Comparison of ENCODE assay signal across 18 cellular contexts in genomic region chr4:8202526-8203375, GRCh38. TPM values are rescaled to one million over a fixed set of nuclear protein-coding genes. Genes with fewer than 3 reads are reported as not detected.
DNase-seq lines count a peak whose midpoint lies in the region; ATAC-seq and TF ChIP-seq lines count a peak whose summit lies in the region.
"Had no signal": no experiment of that assay in that cellular context is flagged by ENCODE, and none has a peak within 500 bp of the region (broad histone marks: within the 10 kb centered on the region; RNA-seq: fewer than 3 reads in every experiment).

No MANE protein-coding gene starts in this region.

- peaks cover 5 to 13% of the 10 kb centered on the region in 2 donors for H3K36me3 Mint-ChIP-seq in CD4-positive, alpha-beta memory T cell
- H3K36me3 Mint-ChIP-seq in central memory CD8-positive, alpha-beta T cell (ENCODE audit: insufficient read depth) = peaks cover 26% of the 10 kb centered on the region
- no peaks in the 10 kb centered on the region for H3K36me3 Mint-ChIP-seq in neural progenitor cell
- H3K36me3 Mint-ChIP-seq in CD8-positive, alpha-beta memory T cell = peaks cover 0 to 23% (median 0%) of the 10 kb centered on the region in 3 donors
- H3K36me3 Mint-ChIP-seq: mesothelial cell of epicardium, WTC11 had no signal

- DNase-seq in CD4-positive, alpha-beta memory T cell = no peak
- DNase-seq in HuH-7.5 (ENCODE audit: low spot score) = peak; percentile 87
- no peak for DNase-seq in central memory CD8-positive, alpha-beta T cell (ENCODE audit: low spot score in 2 of 2)
- DNase-seq in neural progenitor cell (ENCODE audit: low spot score) = no peak
- no peak for DNase-seq in CD8-positive, alpha-beta memory T cell
- DNase-seq in DMS53 treated with DMSO at 0.1 percent for 48 hours (lab: John Stamatoyannopoulos, UW; ENCODE audit: unreplicated experiment) = no peak
- DNase-seq in foreskin keratinocyte = no peak
- DNase-seq: effector memory CD4-positive, alpha-beta T cell; GF-D8; NCI-H146; NCI-H345; retina; SHP77; stomach; T-helper 1 cell had no signal

- no peaks in the 10 kb centered on the region for H4K20me1 ChIP-seq in neural progenitor cell (ENCODE audit: low read depth)

- H3K4me3 ChIP-seq in CD4-positive, alpha-beta memory T cell (ENCODE audit: low read length in 2 of 2) = no peak overlapping the region
- no peak overlapping the region for H3K4me3 ChIP-seq in neural progenitor cell
- no peak overlapping the region for H3K4me3 ChIP-seq in CD8-positive, alpha-beta memory T cell (ENCODE audit: low read length)

- H3K4me1 ChIP-seq in CD4-positive, alpha-beta memory T cell (ENCODE audit: insufficient read depth, low read length) = peaks cover 59% of the 10 kb centered on the region
- no peaks in the 10 kb centered on the region for H3K4me1 ChIP-seq in neural progenitor cell
- H3K4me1 ChIP-seq in CD8-positive, alpha-beta memory T cell (ENCODE audit: insufficient read depth, low read length) = peaks cover 43% of the 10 kb centered on the region
- peaks cover 6% of the 10 kb centered on the region for H3K4me1 ChIP-seq in foreskin keratinocyte

- POLR2A ChIA-PET in CD4-positive, alpha-beta memory T cell (lab: Charles Lee; ENCODE audit: partially characterized antibody) = interaction anchor here (1.7 kb wide), 1 partner anchor 26 kb away, joined by 8 read pairs; no protein-coding TSS in a partner anchor
- POLR2A ChIA-PET in CD8-positive, alpha-beta memory T cell (lab: Charles Lee) = no interaction called here

- peak overlapping the region in 4 of 8 donors; percentile 8 to 44 (median 28) for H3K4me3 Mint-ChIP-seq in CD4-positive, alpha-beta memory T cell
- peak overlapping the region; percentile 87 for H3K4me3 Mint-ChIP-seq in central memory CD8-positive, alpha-beta T cell
- no peak overlapping the region for H3K4me3 Mint-ChIP-seq in neural progenitor cell
- peak overlapping the region in 2 of 7 donors; percentile 53 to 54 for H3K4me3 Mint-ChIP-seq in CD8-positive, alpha-beta memory T cell
- H3K4me3 Mint-ChIP-seq: mesothelial cell of epicardium, WTC11 had no signal

- no peaks in the 10 kb centered on the region for H3K9me3 Mint-ChIP-seq in CD4-positive, alpha-beta memory T cell
- H3K9me3 Mint-ChIP-seq in central memory CD8-positive, alpha-beta T cell = no peaks in the 10 kb centered on the region
- H3K9me3 Mint-ChIP-seq in neural progenitor cell = no peaks in the 10 kb centered on the region
- no peaks in the 10 kb centered on the region for H3K9me3 Mint-ChIP-seq in CD8-positive, alpha-beta memory T cell
- H3K9me3 Mint-ChIP-seq: mesothelial cell of epicardium, WTC11 had no signal

- peaks cover 30 to 62% (median 48%) of the 10 kb centered on the region in 4 donors for H3K4me1 Mint-ChIP-seq in CD4-positive, alpha-beta memory T cell
- H3K4me1 Mint-ChIP-seq in central memory CD8-positive, alpha-beta T cell = peaks cover 62% of the 10 kb centered on the region
- peaks cover 25% of the 10 kb centered on the region for H3K4me1 Mint-ChIP-seq in neural progenitor cell
- peaks cover 36 to 65% (median 40%) of the 10 kb centered on the region in 3 donors for H3K4me1 Mint-ChIP-seq in CD8-positive, alpha-beta memory T cell
- H3K4me1 Mint-ChIP-seq: WTC11 had no signal

- H3K27me3 ChIP-seq in CD4-positive, alpha-beta memory T cell (ENCODE audit: insufficient read depth, low read length) = no peaks in the 10 kb centered on the region
- no peaks in the 10 kb centered on the region for H3K27me3 ChIP-seq in neural progenitor cell
- no peaks in the 10 kb centered on the region for H3K27me3 ChIP-seq in CD8-positive, alpha-beta memory T cell (ENCODE audit: insufficient read depth, low read length, poor library complexity, severe bottlenecking)
- no peaks in the 10 kb centered on the region for H3K27me3 ChIP-seq in foreskin keratinocyte
- H3K27me3 ChIP-seq: stomach had no signal

- peak overlapping the region; percentile 84 for H3K27ac ChIP-seq in CD4-positive, alpha-beta memory T cell (ENCODE audit: low read depth, low read length)
- H3K27ac ChIP-seq in neural progenitor cell (no peak overlapping the region), foreskin keratinocyte (no peak overlapping the region)
- H3K27ac ChIP-seq in CD8-positive, alpha-beta memory T cell (ENCODE audit: low read depth, low read length) = no peak overlapping the region

- no peaks in the 10 kb centered on the region for H3F3A ChIP-seq in neural progenitor cell (ENCODE audit: low read depth)

- H2AFZ ChIP-seq in neural progenitor cell (replicated peaks) = no peak overlapping the region

- CTCF ChIA-PET in CD4-positive, alpha-beta memory T cell (lab: Charles Lee; ENCODE audit: partially characterized antibody) = interaction anchor here (1.0 to 1.4 kb wide), 4 partner anchors 14 to 40 kb away, joined by 3 to 8 read pairs (median 4); no protein-coding TSS in a partner anchor
- CTCF ChIA-PET in CD8-positive, alpha-beta memory T cell (lab: Charles Lee) = interaction anchor here (2.3 kb wide), 1 partner anchor 26 kb away, joined by 6 read pairs; no protein-coding TSS in a partner anchor

- H3K9ac ChIP-seq in neural progenitor cell = no peak overlapping the region

- no peaks in the 10 kb centered on the region for H3K36me3 ChIP-seq in CD4-positive, alpha-beta memory T cell (ENCODE audit: insufficient read depth, low read length)
- H3K36me3 ChIP-seq in neural progenitor cell = no peaks in the 10 kb centered on the region
- no peaks in the 10 kb centered on the region for H3K36me3 ChIP-seq in CD8-positive, alpha-beta memory T cell (ENCODE audit: insufficient read depth, low read length)

- no peak for ATAC-seq in central memory CD8-positive, alpha-beta T cell (replicated peaks; ENCODE audit: extremely low read depth, poor library complexity, severe bottlenecking)
- no peak for ATAC-seq in HG03097 (IDR thresholded peaks at IDR 0.05; ENCODE audit: low FRiP score, unreplicated experiment)
- ATAC-seq in foreskin keratinocyte = no peak
- ATAC-seq: WTC11 had no signal

- TF ChIP-seq CTCF in neural progenitor cell (IDR thresholded peaks at IDR 0.05) (no peak), foreskin keratinocyte (conservative IDR thresholded peaks at IDR 0.05) (no peak)

- H3K27ac Mint-ChIP-seq in CD4-positive, alpha-beta memory T cell = peak overlapping the region in 3 of 7 donors; percentile 13 to 65 (median 30)
- H3K27ac Mint-ChIP-seq in central memory CD8-positive, alpha-beta T cell (ENCODE audit: low read depth) = no peak overlapping the region
- H3K27ac Mint-ChIP-seq in neural progenitor cell = peak overlapping the region; percentile 60
- H3K27ac Mint-ChIP-seq in CD8-positive, alpha-beta memory T cell = peak overlapping the region in 2 of 8 donors; percentile 27 to 40

- no peaks in the 10 kb centered on the region for H3K9me3 ChIP-seq in CD4-positive, alpha-beta memory T cell (ENCODE audit: control insufficient read depth in 1 of 2, low read length in 2 of 2)
- no peaks in the 10 kb centered on the region for H3K9me3 ChIP-seq in neural progenitor cell (ENCODE audit: low read depth)
- no peaks in the 10 kb centered on the region for H3K9me3 ChIP-seq in CD8-positive, alpha-beta memory T cell (ENCODE audit: low read length)
- H3K9me3 ChIP-seq: stomach had no signal

- intact Hi-C loops in CD4-positive, alpha-beta memory T cell (cut with micrococcal nuclease) = no loop called here

- no peak overlapping the region for H3K4me2 ChIP-seq in neural progenitor cell

- no peaks in the 10 kb centered on the region for H3K27me3 Mint-ChIP-seq in CD4-positive, alpha-beta memory T cell
- H3K27me3 Mint-ChIP-seq in central memory CD8-positive, alpha-beta T cell = no peaks in the 10 kb centered on the region
- H3K27me3 Mint-ChIP-seq in neural progenitor cell (ENCODE audit: insufficient read depth, low read depth) = peaks cover 8% of the 10 kb centered on the region
- H3K27me3 Mint-ChIP-seq in CD8-positive, alpha-beta memory T cell = no peaks in the 10 kb centered on the region

- no peaks in the 10 kb centered on the region for H3K79me2 ChIP-seq in neural progenitor cell (ENCODE audit: low read depth)

RNA-seq across cellular contexts. Expression of gene SH3TC1, which starts 3.7 kb away (rescaled TPM):
- total RNA-seq in CD4-positive, alpha-beta memory T cell = 10 to 100 TPM; 37.1 to 41.3 TPM
- 10 to 100 TPM in 1 of 2 donors, 1 to 10 TPM in 1; 7.9 to 14.3 TPM for polyA plus RNA-seq in CD4-positive, alpha-beta memory T cell
- total RNA-seq in neural progenitor cell (ENCODE audit: low replicate concordance) (0.22 and 0.25 TPM in 2 replicates), foreskin keratinocyte (18.7 and 30.1 TPM in 2 replicates)
- 1 to 10 TPM; 7.5 to 8.9 TPM for total RNA-seq in CD8-positive, alpha-beta memory T cell
- polyA plus RNA-seq in CD8-positive, alpha-beta memory T cell = 12.2 TPM
- polyA plus RNA-seq in foreskin keratinocyte = 11.2 and 16.7 TPM in 2 replicates

RNA-seq across cellular contexts. Expression of gene ABLIM2, which starts 44.1 kb away (rescaled TPM):
- 1 to 10 TPM; 6.2 to 7.9 TPM for total RNA-seq in CD4-positive, alpha-beta memory T cell
- polyA plus RNA-seq in CD4-positive, alpha-beta memory T cell = 1 to 10 TPM in 1 of 2 donors, under 1 TPM in 1; 0.44 to 1.3 TPM
- total RNA-seq in neural progenitor cell (ENCODE audit: low replicate concordance) (0.24 and 1.2 TPM in 2 replicates), foreskin keratinocyte (0.39 and 0.85 TPM in 2 replicates)
- total RNA-seq in CD8-positive, alpha-beta memory T cell = 1 to 10 TPM in 1 of 2 experiments, under 1 TPM in 1; 0.72 to 1.1 TPM
- 1.2 TPM for polyA plus RNA-seq in CD8-positive, alpha-beta memory T cell
- polyA plus RNA-seq in foreskin keratinocyte = 0.33 and 0.49 TPM in 2 replicates
